Comparison of ENCODE assay signal across 1 cellular context in genomic region chr7:141675431-141676210, GRCh38.
TF ChIP-seq lines count a peak whose summit lies in the region.

No MANE protein-coding gene starts in this region.

TF ChIP-seq in endothelial cell of umbilical vein, 7 proteins besides CTCF, POLR2A, EP300 and RAD21:
- TF ChIP-seq FOS (IDR thresholded peaks at IDR 0.05; ENCODE audit: borderline replicate concordance, insufficient read depth, low read length), result no peak
- TF ChIP-seq GATA2 (IDR thresholded peaks at IDR 0.05; ENCODE audit: insufficient read depth, insufficient read length, low read depth, low read length), result no peak
- no peak for TF ChIP-seq EZH2 (IDR thresholded peaks at IDR 0.05; ENCODE audit: borderline replicate concordance, low read depth, low read length, severe bottlenecking)
- no peak for TF ChIP-seq POLR2AphosphoS5 (IDR thresholded peaks at IDR 0.05; ENCODE audit: insufficient read depth, low read depth, low read length)
- no peak for TF ChIP-seq MAX (IDR thresholded peaks at IDR 0.05; ENCODE audit: insufficient read depth, insufficient read length)
- TF ChIP-seq JUN (IDR thresholded peaks at IDR 0.05; ENCODE audit: borderline replicate concordance, insufficient read depth, insufficient read length, low read depth), result no peak
- TF ChIP-seq MYC (IDR thresholded peaks at IDR 0.05; ENCODE audit: low read depth, low read length), result no peak
TF ChIP-seq in endothelial cell of umbilical vein: peak in this region for 0.
